ENCODE assay signal across 1 cellular context in the genomic region with DNA sequence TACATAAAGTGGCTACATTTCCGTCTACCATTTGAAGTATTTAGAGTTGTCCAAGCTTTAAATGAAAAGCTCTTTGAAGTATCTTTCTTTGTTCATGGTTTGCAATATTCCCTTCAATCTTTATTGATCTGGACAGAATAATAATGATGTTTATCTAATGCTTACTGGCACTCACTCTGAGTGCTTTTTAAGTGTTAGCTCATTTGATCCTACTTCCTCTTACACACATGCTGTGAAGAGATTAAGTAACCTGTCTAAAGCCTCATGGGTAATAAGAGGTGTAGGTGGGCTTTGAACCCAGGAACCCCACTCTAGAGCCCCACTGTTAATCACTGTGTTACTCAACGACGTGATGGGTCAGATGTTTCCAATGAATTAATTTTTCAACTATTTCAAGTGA.
TF ChIP-seq lines count a peak whose summit lies in the region.

No MANE protein-coding gene starts in this region.

TF ChIP-seq in HEK293T, 16 proteins besides CTCF, POLR2A, EP300 and RAD21:
- TF ChIP-seq CTBP1 (IDR thresholded peaks at IDR 0.05; ENCODE audit: borderline replicate concordance) (peak; percentile 57; the same call in 1 of the 2 replicates), ARNT (IDR thresholded peaks at IDR 0.05) (no peak)
- TF ChIP-seq, protein P1, sequence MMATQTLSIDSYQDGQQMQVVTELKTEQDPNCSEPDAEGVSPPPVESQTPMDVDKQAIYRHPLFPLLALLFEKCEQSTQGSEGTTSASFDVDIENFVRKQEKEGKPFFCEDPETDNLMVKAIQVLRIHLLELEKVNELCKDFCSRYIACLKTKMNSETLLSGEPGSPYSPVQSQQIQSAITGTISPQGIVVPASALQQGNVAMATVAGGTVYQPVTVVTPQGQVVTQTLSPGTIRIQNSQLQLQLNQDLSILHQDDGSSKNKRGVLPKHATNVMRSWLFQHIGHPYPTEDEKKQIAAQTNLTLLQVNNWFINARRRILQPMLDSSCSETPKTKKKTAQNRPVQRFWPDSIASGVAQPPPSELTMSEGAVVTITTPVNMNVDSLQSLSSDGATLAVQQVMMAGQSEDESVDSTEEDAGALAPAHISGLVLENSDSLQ (IDR thresholded peaks at IDR 0.05), result peak; percentile 44; the same call in 1 of the 2 replicates
